ENCODE assay signal across 19 cellular contexts in the genomic region with DNA sequence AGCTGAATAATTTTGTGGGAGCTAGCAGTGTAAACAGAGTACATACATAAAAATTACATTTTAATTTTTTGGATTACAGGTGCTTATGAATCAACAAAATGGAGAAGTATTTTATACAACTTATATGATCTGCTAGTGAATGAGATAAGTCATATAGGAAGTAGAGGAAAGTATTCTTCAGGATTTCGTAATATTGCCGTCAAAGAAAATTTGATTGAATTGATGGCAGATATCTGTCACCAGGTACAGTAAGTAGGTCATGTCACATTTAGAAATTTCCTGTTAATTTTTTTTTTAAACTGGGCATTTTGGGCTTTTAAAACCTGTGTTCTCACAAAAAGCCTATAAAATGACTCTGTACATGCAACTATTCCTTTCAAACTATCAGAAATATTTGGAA.
"Had no signal": no experiment of that assay in that cellular context is flagged by ENCODE, and none has a peak within 500 bp of the region (broad histone marks: within the 10 kb centered on the region; RNA-seq: fewer than 3 reads in every experiment).

No MANE protein-coding gene starts in this region.

- H3K9me3 ChIP-seq: lower lobe of right lung, thyroid gland had no signal

- H3K27me3 Mint-ChIP-seq: activated CD4-positive, alpha-beta T cell treated with anti-CD3 and anti-CD28 coated beads, Interleukin-2, amount 10 ng/mL, durations not matched to agents 24 days and 14 days had no signal

- H3K4me1 ChIP-seq: lower lobe of right lung, thyroid gland had no signal

- H3K4me1 Mint-ChIP-seq: endodermal cell had no signal

- DNase-seq: activated CD4-positive, alpha-beta T cell treated with anti-CD3 and anti-CD28 coated beads, Interleukin-2, amount 10 ng/mL, durations not matched to agents 24 days and 14 days; activated CD4-positive, CD25-positive, alpha-beta regulatory T cell; activated CD8-positive, alpha-beta memory T cell treated with anti-CD3 and anti-CD28 coated beads for 24 hours; activated CD8-positive, alpha-beta memory T cell treated with anti-CD3 and anti-CD28 coated beads, Interleukin-2, amount 50 U/mL, for 48 hours; activated naive CD4-positive, alpha-beta T cell treated with Interleukin-2 at 50 U/mL for 16 hours; amniotic stem cell; dermis blood vessel endothelial cell; endodermal cell; hypothalamus; lower lobe of right lung; stimulated activated CD4-positive, alpha-beta T cell treated with anti-CD3 and anti-CD28 coated beads, Interleukin-12 subunit alpha, Interleukin-12 subunit beta, amount 100 ng/mL, for 4 hours; stimulated activated CD4-positive, alpha-beta T cell treated with anti-CD3 and anti-CD28 coated beads, Interleukin-1b, Interleukin-23, amount 100 ng/mL, for 48 hours; stimulated activated CD8-positive, alpha-beta memory T cell treated with anti-CD3 and anti-CD28 coated beads, Interleukin-4, amount 100 ng/mL, for 48 hours; stimulated activated naive CD4-positive, alpha-beta T cell treated with Interleukin-2 at 50 U/mL for 16 hours; T-helper 9 cell; thyroid gland had no signal

- H3K27ac Mint-ChIP-seq: activated CD4-positive, alpha-beta T cell treated with anti-CD3 and anti-CD28 coated beads, Interleukin-2, amount 10 ng/mL, durations not matched to agents 24 days and 14 days; endodermal cell had no signal

- FAIRE-seq: frontal cortex, keratinocyte had no signal

- H3K27ac ChIP-seq: lower lobe of right lung, SK-N-MC, thyroid gland had no signal

- H3K4me3 Mint-ChIP-seq: activated CD4-positive, alpha-beta T cell treated with anti-CD3 and anti-CD28 coated beads, Interleukin-2, amount 10 ng/mL, durations not matched to agents 24 days and 14 days; endodermal cell had no signal

- H3K4me3 ChIP-seq: lower lobe of right lung, SK-N-MC, thyroid gland had no signal

- ATAC-seq: lower lobe of right lung had no signal

- H3K27me3 ChIP-seq: thyroid gland had no signal

- H3K9me3 Mint-ChIP-seq: activated CD4-positive, alpha-beta T cell treated with anti-CD3 and anti-CD28 coated beads, Interleukin-2, amount 10 ng/mL, durations not matched to agents 24 days and 14 days; endodermal cell had no signal
